7 cellular contexts compared by ENCODE assay signal in the genomic region with DNA sequence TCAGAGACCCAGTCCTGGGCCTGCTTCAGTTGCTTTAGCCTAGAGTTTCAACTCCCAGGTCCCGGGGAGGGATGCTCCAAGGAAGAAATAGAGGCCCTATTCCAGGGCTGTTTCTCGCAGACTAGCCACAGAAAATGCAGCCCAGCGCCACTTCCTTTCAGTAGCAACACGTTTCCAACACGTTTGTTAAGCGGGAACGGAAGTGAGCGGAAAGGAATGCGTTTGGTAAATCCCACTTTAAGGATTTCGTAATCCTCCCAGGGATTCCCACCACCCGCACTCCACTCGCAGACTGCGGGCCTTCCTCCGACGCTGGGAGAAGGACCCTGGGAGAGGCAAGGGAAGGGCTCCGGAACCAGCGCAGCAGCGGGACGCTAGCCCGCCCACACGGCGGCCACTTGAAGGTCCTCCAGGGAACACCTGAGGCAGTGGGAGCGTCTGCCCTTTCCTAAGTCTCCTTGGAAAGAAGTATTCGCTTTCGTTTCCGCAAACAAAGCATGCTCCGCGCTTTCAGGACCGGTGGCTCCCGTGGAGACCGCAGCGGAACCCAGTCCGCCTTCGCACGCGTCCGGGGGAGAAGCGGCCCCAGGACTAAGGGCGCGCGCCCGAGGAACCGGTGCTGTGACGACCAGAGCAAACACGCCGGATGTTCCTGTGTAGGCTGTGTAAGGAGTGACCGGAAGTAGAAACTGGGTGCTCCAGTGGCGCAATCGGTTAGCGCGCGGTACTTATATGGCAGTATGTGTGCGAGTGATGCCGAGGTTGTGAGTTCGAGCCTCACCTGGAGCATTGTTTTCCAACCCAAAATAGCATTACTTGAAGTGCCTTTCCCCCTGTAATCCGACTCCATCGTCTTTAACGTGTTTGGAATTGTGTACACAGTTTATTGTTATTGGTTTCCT.
DNase-seq lines count a peak whose midpoint lies in the region; ATAC-seq and TF ChIP-seq lines count a peak whose summit lies in the region.

No MANE protein-coding gene starts in this region.

- H3K4me1 ChIP-seq in thyroid gland, result peaks cover 0 to 7% of the 10 kb centered on the region in 2 donors

- peak overlapping the region; percentile 22 to 76 (median 57) for H3K4me3 ChIP-seq in thyroid gland (replicated peaks in 1 of 3)

- peaks cover 5 to 11% of the 10 kb centered on the region in 2 donors for H3K36me3 Mint-ChIP-seq in activated naive CD4-positive, alpha-beta T cell treated with anti-CD3 and anti-CD28 coated beads, Interleukin-2, amount 50 U/mL, for 72 hours

- peak; percentile 79 for DNase-seq in HS-5 (ENCODE audit: low read depth)
- peak; percentile 95 for DNase-seq in RPMI7951 (ENCODE audit: low read depth)
- peak; percentile 54 to 80 for DNase-seq in activated naive CD4-positive, alpha-beta T cell treated with anti-CD3 and anti-CD28 coated beads, Interleukin-2, amount 50 U/mL, for 72 hours (ENCODE audit: low spot score in 2 of 2)
- DNase-seq in head of caudate nucleus, result peak; percentile 46 to 89 (median 78)
- DNase-seq in non-pigmented ciliary epithelial cell (ENCODE audit: low read depth), result peak; percentile 63
- peak; percentile 83 to 87 for DNase-seq in thyroid gland

- TF ChIP-seq CTCF in thyroid gland (IDR thresholded peaks at IDR 0.05), result no peak

- peak overlapping the region; percentile 87 to 89 for H3K27ac Mint-ChIP-seq in activated naive CD4-positive, alpha-beta T cell treated with anti-CD3 and anti-CD28 coated beads, Interleukin-2, amount 50 U/mL, for 72 hours

- peaks cover 4 to 7% of the 10 kb centered on the region in 2 donors for H3K9me3 Mint-ChIP-seq in activated naive CD4-positive, alpha-beta T cell treated with anti-CD3 and anti-CD28 coated beads, Interleukin-2, amount 50 U/mL, for 72 hours

- no peaks in the 10 kb centered on the region for H3K27me3 ChIP-seq in thyroid gland

- intact Hi-C loops in head of caudate nucleus (cut with DNase I) (no loop called here), thyroid gland (cut with DNase I) (no loop called here)

- 3 to 4% methylated on average over 27 to 28 of the region's 58 CpGs for WGBS in thyroid gland, 2 donors

- H3K9me3 ChIP-seq in thyroid gland, result no peaks in the 10 kb centered on the region

- ATAC-seq in GM18511 (IDR thresholded peaks at IDR 0.05; ENCODE audit: unreplicated experiment), result peak; percentile 88
- ATAC-seq in activated naive CD4-positive, alpha-beta T cell treated with anti-CD3 and anti-CD28 coated beads, Interleukin-2, amount 50 U/mL, for 72 hours, result peak; percentile 84 to 97

- no peaks in the 10 kb centered on the region for H3K36me3 ChIP-seq in thyroid gland

- TF ChIP-seq POLR2A in thyroid gland (IDR thresholded peaks at IDR 0.05), result peak in 1 of 2 donors; percentile 75

- peak overlapping the region; percentile 55 to 90 (median 83) for H3K27ac ChIP-seq in thyroid gland

Comparison
In these comparisons a context has a peak if more than half of its experiments do, and no peak if none do; other contexts are left out.
1. Peak in every context shown above with its lines: DNase-seq, ATAC-seq, H3K4me3 ChIP-seq and H3K27ac ChIP-seq.